In the genomic region with DNA sequence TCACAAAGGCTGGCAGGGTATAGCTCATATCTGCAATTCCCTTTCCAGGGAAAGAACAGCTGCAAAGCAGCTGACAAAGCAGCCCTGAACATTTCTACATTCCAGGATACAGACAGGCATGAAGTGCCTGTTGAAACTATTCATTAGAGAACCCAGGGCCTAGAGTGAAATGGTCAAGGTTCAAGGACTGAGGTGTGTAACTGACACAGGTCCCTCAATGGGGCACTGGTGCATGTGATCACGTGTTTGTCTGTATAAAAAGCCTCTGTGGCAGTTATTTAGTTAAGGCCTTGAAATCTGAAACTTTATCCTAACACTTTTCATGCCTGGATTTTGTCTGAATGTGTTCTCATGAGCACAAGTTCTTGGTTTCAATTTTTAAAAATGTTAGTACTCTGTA, we compare ENCODE assay signal across 1 cellular context.
TF ChIP-seq lines count a peak whose summit lies in the region.

No MANE protein-coding gene starts in this region.

TF ChIP-seq in SK-N-SH treated with all-trans-retinoic acid at 6 μM for 48 hours, 23 proteins besides CTCF, POLR2A, EP300 and RAD21 (continued from another document):
- TF ChIP-seq TSHZ2 (CRISPR knock-in tag; IDR thresholded peaks at IDR 0.05) (no peak), RARB (CRISPR knock-in tag; IDR thresholded peaks at IDR 0.05) (no peak), SNAI2 (CRISPR knock-in tag; IDR thresholded peaks at IDR 0.05) (no peak), GLIS3 (CRISPR knock-in tag; IDR thresholded peaks at IDR 0.05) (no peak), BACH2 (CRISPR knock-in tag; IDR thresholded peaks at IDR 0.05; ENCODE audit: borderline replicate concordance) (no peak), OSR1 (CRISPR knock-in tag; IDR thresholded peaks at IDR 0.05) (no peak), CSDC2 (CRISPR knock-in tag; IDR thresholded peaks at IDR 0.05) (no peak), PPARA (CRISPR knock-in tag; IDR thresholded peaks at IDR 0.05; ENCODE audit: borderline replicate concordance) (no peak)
- TF ChIP-seq, protein P1, sequence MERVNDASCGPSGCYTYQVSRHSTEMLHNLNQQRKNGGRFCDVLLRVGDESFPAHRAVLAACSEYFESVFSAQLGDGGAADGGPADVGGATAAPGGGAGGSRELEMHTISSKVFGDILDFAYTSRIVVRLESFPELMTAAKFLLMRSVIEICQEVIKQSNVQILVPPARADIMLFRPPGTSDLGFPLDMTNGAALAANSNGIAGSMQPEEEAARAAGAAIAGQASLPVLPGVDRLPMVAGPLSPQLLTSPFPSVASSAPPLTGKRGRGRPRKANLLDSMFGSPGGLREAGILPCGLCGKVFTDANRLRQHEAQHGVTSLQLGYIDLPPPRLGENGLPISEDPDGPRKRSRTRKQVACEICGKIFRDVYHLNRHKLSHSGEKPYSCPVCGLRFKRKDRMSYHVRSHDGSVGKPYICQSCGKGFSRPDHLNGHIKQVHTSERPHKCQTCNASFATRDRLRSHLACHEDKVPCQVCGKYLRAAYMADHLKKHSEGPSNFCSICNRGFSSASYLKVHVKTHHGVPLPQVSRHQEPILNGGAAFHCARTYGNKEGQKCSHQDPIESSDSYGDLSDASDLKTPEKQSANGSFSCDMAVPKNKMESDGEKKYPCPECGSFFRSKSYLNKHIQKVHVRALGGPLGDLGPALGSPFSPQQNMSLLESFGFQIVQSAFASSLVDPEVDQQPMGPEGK (CRISPR knock-in tag; IDR thresholded peaks at IDR 0.05; ENCODE audit: borderline replicate concordance) = no peak
